2 cellular contexts compared by ENCODE assay signal in the genomic region with DNA sequence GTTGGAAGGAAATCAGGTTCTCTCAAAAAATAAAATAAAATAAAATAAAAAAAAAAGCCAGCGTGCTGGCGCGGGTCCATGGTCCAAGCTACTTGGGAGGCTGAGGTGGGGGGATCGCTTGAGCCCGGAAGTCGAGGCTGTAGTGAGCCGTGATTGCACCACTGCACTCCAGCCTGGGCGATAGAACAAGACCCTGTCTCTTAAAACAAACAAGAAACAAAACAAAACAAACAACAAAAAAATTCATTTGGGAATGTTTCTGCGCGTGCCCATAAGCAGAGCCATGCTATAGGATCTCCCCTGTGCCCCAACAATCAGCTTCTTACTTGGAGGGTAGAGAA.
TF ChIP-seq lines count a peak whose summit lies in the region.

No MANE protein-coding gene starts in this region.

TF ChIP-seq in SK-N-SH, 30 proteins besides CTCF, POLR2A, EP300 and RAD21 (continued from another document):
- TF ChIP-seq CHD2 (IDR thresholded peaks at IDR 0.05; ENCODE audit: low read length, partially characterized antibody) (no peak), NRF1 (IDR thresholded peaks at IDR 0.05; ENCODE audit: low read depth, low read length) (no peak), GABPA (IDR thresholded peaks at IDR 0.05; ENCODE audit: low read depth) (no peak), FOXJ3 (CRISPR knock-in tag; IDR thresholded peaks at IDR 0.05) (no peak), RCOR1 (IDR thresholded peaks at IDR 0.05; ENCODE audit: low read length) (no peak)

TF ChIP-seq in SK-N-SH treated with all-trans-retinoic acid at 6 μM for 48 hours, 23 proteins besides CTCF, POLR2A, EP300 and RAD21 (continued from another document):
- TF ChIP-seq, protein P1, sequence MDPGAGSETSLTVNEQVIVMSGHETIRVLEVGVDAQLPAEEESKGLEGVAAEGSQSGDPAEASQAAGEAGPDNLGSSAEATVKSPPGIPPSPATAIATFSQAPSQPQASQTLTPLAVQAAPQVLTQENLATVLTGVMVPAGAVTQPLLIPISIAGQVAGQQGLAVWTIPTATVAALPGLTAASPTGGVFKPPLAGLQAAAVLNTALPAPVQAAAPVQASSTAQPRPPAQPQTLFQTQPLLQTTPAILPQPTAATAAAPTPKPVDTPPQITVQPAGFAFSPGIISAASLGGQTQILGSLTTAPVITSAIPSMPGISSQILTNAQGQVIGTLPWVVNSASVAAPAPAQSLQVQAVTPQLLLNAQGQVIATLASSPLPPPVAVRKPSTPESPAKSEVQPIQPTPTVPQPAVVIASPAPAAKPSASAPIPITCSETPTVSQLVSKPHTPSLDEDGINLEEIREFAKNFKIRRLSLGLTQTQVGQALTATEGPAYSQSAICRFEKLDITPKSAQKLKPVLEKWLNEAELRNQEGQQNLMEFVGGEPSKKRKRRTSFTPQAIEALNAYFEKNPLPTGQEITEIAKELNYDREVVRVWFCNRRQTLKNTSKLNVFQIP (CRISPR knock-in tag; IDR thresholded peaks at IDR 0.05; ENCODE audit: borderline replicate concordance, low read depth): no peak
- no peak for TF ChIP-seq PATZ1 (CRISPR knock-in tag; IDR thresholded peaks at IDR 0.05; ENCODE audit: borderline replicate concordance)
- TF ChIP-seq ZFP30 (CRISPR knock-in tag; IDR thresholded peaks at IDR 0.05): no peak
- TF ChIP-seq CSDC2 (CRISPR knock-in tag; IDR thresholded peaks at IDR 0.05): no peak
- TF ChIP-seq ZFP3 (CRISPR knock-in tag; IDR thresholded peaks at IDR 0.05): no peak
- TF ChIP-seq ESRRG (CRISPR knock-in tag; IDR thresholded peaks at IDR 0.05): no peak
- no peak for TF ChIP-seq ZC3H10 (CRISPR knock-in tag; IDR thresholded peaks at IDR 0.05)
- no peak for TF ChIP-seq TSHZ2 (CRISPR knock-in tag; IDR thresholded peaks at IDR 0.05)
- TF ChIP-seq, protein P2, sequence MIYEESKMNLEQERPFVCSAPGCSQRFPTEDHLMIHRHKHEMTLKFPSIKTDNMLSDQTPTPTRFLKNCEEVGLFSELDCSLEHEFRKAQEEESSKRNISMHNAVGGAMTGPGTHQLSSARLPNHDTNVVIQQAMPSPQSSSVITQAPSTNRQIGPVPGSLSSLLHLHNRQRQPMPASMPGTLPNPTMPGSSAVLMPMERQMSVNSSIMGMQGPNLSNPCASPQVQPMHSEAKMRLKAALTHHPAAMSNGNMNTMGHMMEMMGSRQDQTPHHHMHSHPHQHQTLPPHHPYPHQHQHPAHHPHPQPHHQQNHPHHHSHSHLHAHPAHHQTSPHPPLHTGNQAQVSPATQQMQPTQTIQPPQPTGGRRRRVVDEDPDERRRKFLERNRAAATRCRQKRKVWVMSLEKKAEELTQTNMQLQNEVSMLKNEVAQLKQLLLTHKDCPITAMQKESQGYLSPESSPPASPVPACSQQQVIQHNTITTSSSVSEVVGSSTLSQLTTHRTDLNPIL (CRISPR knock-in tag; IDR thresholded peaks at IDR 0.05; ENCODE audit: low read depth): no peak
- no peak for TF ChIP-seq TCF4 (CRISPR knock-in tag; IDR thresholded peaks at IDR 0.05; ENCODE audit: borderline replicate concordance)
- TF ChIP-seq SNAI2 (CRISPR knock-in tag; IDR thresholded peaks at IDR 0.05): no peak
- no peak for TF ChIP-seq ZNF70 (CRISPR knock-in tag; IDR thresholded peaks at IDR 0.05)
